In the genomic region with DNA sequence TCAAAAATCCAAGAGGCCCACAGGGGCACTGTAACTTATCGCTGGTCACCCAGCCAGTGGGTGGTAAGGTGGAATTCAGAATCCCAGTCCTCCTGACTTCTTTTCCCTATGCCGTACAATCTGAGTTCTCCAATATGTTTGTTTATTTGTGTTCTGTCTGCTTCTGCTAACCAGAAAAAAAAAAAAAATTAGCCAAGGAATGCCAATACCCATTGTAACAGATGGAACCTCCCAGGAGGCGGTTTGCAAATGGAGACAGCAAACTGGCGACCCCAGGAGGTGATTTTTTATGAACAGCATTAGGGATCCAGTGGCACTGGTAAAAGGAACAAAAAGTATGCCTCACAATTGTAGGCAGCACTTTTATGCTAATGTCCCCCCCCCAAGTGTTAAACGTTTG, we compare ENCODE assay signal across 1 cellular context.
TF ChIP-seq lines count a peak whose summit lies in the region.

No MANE protein-coding gene starts in this region.

TF ChIP-seq in H1, 55 proteins besides CTCF, POLR2A, EP300 and RAD21 (continued from another document):
- TF ChIP-seq, protein P1, sequence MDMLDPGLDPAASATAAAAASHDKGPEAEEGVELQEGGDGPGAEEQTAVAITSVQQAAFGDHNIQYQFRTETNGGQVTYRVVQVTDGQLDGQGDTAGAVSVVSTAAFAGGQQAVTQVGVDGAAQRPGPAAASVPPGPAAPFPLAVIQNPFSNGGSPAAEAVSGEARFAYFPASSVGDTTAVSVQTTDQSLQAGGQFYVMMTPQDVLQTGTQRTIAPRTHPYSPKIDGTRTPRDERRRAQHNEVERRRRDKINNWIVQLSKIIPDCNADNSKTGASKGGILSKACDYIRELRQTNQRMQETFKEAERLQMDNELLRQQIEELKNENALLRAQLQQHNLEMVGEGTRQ (IDR thresholded peaks at IDR 0.05; ENCODE audit: low read length), result no peak
- TF ChIP-seq BCL11A (IDR thresholded peaks at IDR 0.05; ENCODE audit: low read depth in 2 of 2, low read length in 2 of 2) (no peak), BACH1 (IDR thresholded peaks at IDR 0.05; ENCODE audit: low read length) (no peak), FOSL1 (IDR thresholded peaks at IDR 0.05; ENCODE audit: insufficient read depth, low read depth, low read length) (no peak), RNF2 (IDR thresholded peaks at IDR 0.05; ENCODE audit: borderline replicate concordance, low read depth, low read length, missing control alignments, poor library complexity, severe bottlenecking) (no peak)
